ENCODE assay signal across 14 cellular contexts in genomic region chr4:49516796-49517195, GRCh38.
"Had no signal": no experiment of that assay in that cellular context is flagged by ENCODE, and none has a peak within 500 bp of the region (broad histone marks: within the 10 kb centered on the region; RNA-seq: fewer than 3 reads in every experiment).

No MANE protein-coding gene starts in this region.

- DNase-seq: central memory CD4-positive, alpha-beta T cell; effector memory CD4-positive, alpha-beta T cell; foreskin keratinocyte; immature natural killer cell; mesenchymal stem cell; naive thymus-derived CD4-positive, alpha-beta T cell; nephron progenitor cell; stimulated activated CD4-positive, alpha-beta T cell treated with anti-CD3 and anti-CD28 coated beads, Interleukin-2, amount 100 ng/mL, for 48 hours; stimulated activated naive CD4-positive, alpha-beta T cell treated with Interleukin-2 at 50 U/mL for 16 hours; trophoblast cell had no signal

- H3K27me3 ChIP-seq: foreskin keratinocyte, neutrophil had no signal

- H3K27ac ChIP-seq: foreskin keratinocyte, neutrophil had no signal

- H3K4me1 ChIP-seq: foreskin keratinocyte had no signal

- H3K4me3 Mint-ChIP-seq: immature natural killer cell; naive thymus-derived CD4-positive, alpha-beta T cell; nephron progenitor cell had no signal

- H3K27me3 Mint-ChIP-seq: naive thymus-derived CD4-positive, alpha-beta T cell had no signal

- H3K36me3 ChIP-seq: neutrophil had no signal

- H3K4me3 ChIP-seq: lung, smooth muscle cell had no signal

- ATAC-seq: foreskin keratinocyte; left lobe of liver; naive thymus-derived CD4-positive, alpha-beta T cell had no signal

- H3K27ac Mint-ChIP-seq: immature natural killer cell, nephron progenitor cell had no signal

- H3K4me1 Mint-ChIP-seq: nephron progenitor cell had no signal
